ENCODE assay signal across 2 cellular contexts in genomic region chr7:123714296-123715080, GRCh38.
TF ChIP-seq lines count a peak whose summit lies in the region.

No MANE protein-coding gene starts in this region.

TF ChIP-seq in HEK293, 187 proteins besides CTCF, POLR2A, EP300 and RAD21:
- TF ChIP-seq PRDM6 (tag by site-specific recombination; IDR thresholded peaks at IDR 0.05) (peak; percentile 33; the same call in 1 of the 2 replicates), ZNF169 (tag by site-specific recombination; IDR thresholded peaks at IDR 0.05) (no peak), ZXDB (tag by site-specific recombination; IDR thresholded peaks at IDR 0.05) (no peak), ZNF274 (IDR thresholded peaks at IDR 0.05; ENCODE audit: low read length) (no peak), ZNF274 (tag by site-specific recombination; IDR thresholded peaks at IDR 0.05; ENCODE audit: borderline replicate concordance) (no peak), REPIN1 (tag by site-specific recombination; IDR thresholded peaks at IDR 0.05; ENCODE audit: low read depth) (no peak)

TF ChIP-seq in endothelial cell of umbilical vein, 7 proteins besides CTCF, POLR2A, EP300 and RAD21 (continued from another document):
- TF ChIP-seq EZH2 (IDR thresholded peaks at IDR 0.05; ENCODE audit: borderline replicate concordance, low read depth, low read length, severe bottlenecking) (no peak), JUN (IDR thresholded peaks at IDR 0.05; ENCODE audit: borderline replicate concordance, insufficient read depth, insufficient read length, low read depth) (no peak)
